28 cellular contexts compared by ENCODE assay signal in the genomic region with DNA sequence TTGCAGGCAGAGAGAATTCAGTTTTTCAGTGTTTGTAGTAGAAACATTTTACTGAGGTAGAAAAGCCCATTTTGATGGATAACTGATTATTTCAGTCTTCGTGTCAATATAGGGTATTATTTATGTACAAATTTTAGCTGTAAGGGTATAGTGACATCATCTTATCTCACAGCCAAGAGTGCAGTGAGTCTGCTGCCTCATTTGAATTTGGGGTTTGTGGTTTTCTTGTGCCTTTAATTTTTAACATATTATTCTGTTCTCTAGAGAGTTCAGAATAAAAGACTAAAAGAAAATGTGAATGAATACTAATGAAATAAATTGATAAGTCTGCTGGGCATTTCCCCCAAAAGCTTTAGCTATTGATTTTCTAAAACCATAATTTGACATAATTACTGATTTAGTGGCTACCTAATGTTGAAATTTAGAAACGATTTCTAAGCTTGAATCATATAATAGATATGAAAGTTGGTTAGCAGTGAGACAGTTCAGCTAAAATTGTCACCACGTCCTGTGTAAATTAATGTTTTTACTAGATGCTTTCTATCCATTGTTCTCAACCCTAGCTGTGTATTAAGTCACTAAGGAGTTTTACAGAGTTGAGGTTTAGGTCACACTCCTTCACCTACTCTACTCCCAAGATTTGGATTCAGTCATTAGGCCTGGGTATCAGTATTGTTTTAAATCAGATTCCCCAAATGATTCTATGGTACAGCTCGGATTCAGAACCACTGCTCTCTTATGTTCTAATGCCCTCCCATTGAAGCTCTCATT.
"Had no signal": no experiment of that assay in that cellular context is flagged by ENCODE, and none has a peak within 500 bp of the region (broad histone marks: within the 10 kb centered on the region; RNA-seq: fewer than 3 reads in every experiment).

No MANE protein-coding gene starts in this region.

- H3K4me3 Mint-ChIP-seq: activated CD4-positive, alpha-beta T cell treated with anti-CD3 and anti-CD28 coated beads, Interleukin-2, amount 10 ng/mL, durations not matched to agents 24 days and 14 days; activated CD8-positive, alpha-beta T cell treated with anti-CD3 and anti-CD28 coated beads, Interleukin-2, amount 10 ng/mL, durations not matched to agents 7 days and 5 days; activated naive CD4-positive, alpha-beta T cell treated with anti-CD3 and anti-CD28 coated beads, Interleukin-2, amount 10 ng/mL, durations not matched to agents 7 days and 5 days; activated naive CD8-positive, alpha-beta T cell; activated naive CD8-positive, alpha-beta T cell treated with anti-CD3 and anti-CD28 coated beads, Interleukin-2, amount 50 U/mL, for 24 hours; activated T-cell treated with anti-CD3 and anti-CD28 coated beads, Interleukin-2, amount 50 U/mL, for 24 hours; brain had no signal

- H3K4me1 Mint-ChIP-seq: activated naive CD4-positive, alpha-beta T cell treated with anti-CD3 and anti-CD28 coated beads, Interleukin-2, amount 10 ng/mL, durations not matched to agents 7 days and 5 days; activated naive CD8-positive, alpha-beta T cell treated with anti-CD3 and anti-CD28 coated beads, Interleukin-2, amount 50 U/mL, for 24 hours; brain had no signal

- H3K36me3 Mint-ChIP-seq: activated naive CD4-positive, alpha-beta T cell treated with anti-CD3 and anti-CD28 coated beads, Interleukin-2, amount 10 ng/mL, durations not matched to agents 7 days and 5 days had no signal

- H3K9me3 ChIP-seq: SJCRH30 had no signal

- FAIRE-seq: bronchial epithelial cell had no signal

- H3K27ac Mint-ChIP-seq: activated CD4-positive, alpha-beta T cell treated with anti-CD3 and anti-CD28 coated beads, Interleukin-2, amount 10 ng/mL, durations not matched to agents 24 days and 14 days; activated CD8-positive, alpha-beta T cell treated with anti-CD3 and anti-CD28 coated beads, Interleukin-2, amount 10 ng/mL, durations not matched to agents 7 days and 5 days; activated naive CD4-positive, alpha-beta T cell treated with anti-CD3 and anti-CD28 coated beads, Interleukin-2, amount 10 ng/mL, durations not matched to agents 7 days and 5 days; activated naive CD8-positive, alpha-beta T cell; activated naive CD8-positive, alpha-beta T cell treated with anti-CD3 and anti-CD28 coated beads, Interleukin-2, amount 50 U/mL, for 24 hours; activated T-cell treated with anti-CD3 and anti-CD28 coated beads, Interleukin-2, amount 50 U/mL, for 24 hours; brain had no signal

- ATAC-seq: activated CD8-positive, alpha-beta T cell treated with anti-CD3 and anti-CD28 coated beads, Interleukin-2, amount 10 ng/mL, durations not matched to agents 7 days and 5 days; activated naive CD8-positive, alpha-beta T cell treated with anti-CD3 and anti-CD28 coated beads, Interleukin-2, amount 50 U/mL, for 24 hours; Panc1 had no signal

- H3K36me3 ChIP-seq: SJCRH30, WERI-Rb-1 had no signal

- H3K9me3 Mint-ChIP-seq: activated CD4-positive, alpha-beta T cell treated with anti-CD3 and anti-CD28 coated beads, Interleukin-2, amount 10 ng/mL, durations not matched to agents 24 days and 14 days; activated naive CD4-positive, alpha-beta T cell treated with anti-CD3 and anti-CD28 coated beads, Interleukin-2, amount 10 ng/mL, durations not matched to agents 7 days and 5 days; activated naive CD8-positive, alpha-beta T cell treated with anti-CD3 and anti-CD28 coated beads, Interleukin-2, amount 50 U/mL, for 24 hours; activated T-cell treated with anti-CD3 and anti-CD28 coated beads, Interleukin-2, amount 50 U/mL, for 24 hours; brain had no signal

- H3K4me3 ChIP-seq: SJCRH30, SK-N-MC had no signal

- DNase-seq: activated CD4-positive, alpha-beta T cell treated with anti-CD3 and anti-CD28 coated beads for 1 hour; activated CD4-positive, alpha-beta T cell treated with anti-CD3 and anti-CD28 coated beads, Interleukin-2, amount 10 ng/mL, durations not matched to agents 24 days and 14 days; activated CD4-positive, alpha-beta T cell treated with anti-CD3 and anti-CD28 coated beads, Interleukin-2, amount 50 U/mL, for 48 hours; activated CD4-positive, CD25-positive, alpha-beta regulatory T cell; activated CD8-positive, alpha-beta T cell treated with anti-CD3 and anti-CD28 coated beads, Interleukin-2, amount 10 ng/mL, durations not matched to agents 7 days and 5 days; activated naive CD4-positive, alpha-beta T cell treated with anti-CD3 and anti-CD28 coated beads, Interleukin-2, amount 10 ng/mL, durations not matched to agents 7 days and 5 days; activated naive CD8-positive, alpha-beta T cell treated with anti-CD3 and anti-CD28 coated beads, Interleukin-2, amount 50 U/mL, for 24 hours; activated T-cell treated with anti-CD3 and anti-CD28 coated beads, Interleukin-2, amount 50 U/mL, for 24 hours; anterior cingulate cortex; caudate nucleus; cerebellar nuclear complex; MM.1S; MV-4-11; NCI-H1092; NCI-H1436 treated with DMSO at 0.1 percent for 48 hours; NCI-H1694 treated with DMSO at 0.1 percent for 48 hours; NCI-H2029; NCI-H345; NCI-H524 treated with DMSO at 0.1 percent for 48 hours; SHP77; SJCRH30; T1000; WERI-Rb-1 had no signal

- H3K27me3 Mint-ChIP-seq: activated CD4-positive, alpha-beta T cell treated with anti-CD3 and anti-CD28 coated beads, Interleukin-2, amount 10 ng/mL, durations not matched to agents 24 days and 14 days; activated naive CD4-positive, alpha-beta T cell treated with anti-CD3 and anti-CD28 coated beads, Interleukin-2, amount 10 ng/mL, durations not matched to agents 7 days and 5 days; activated naive CD8-positive, alpha-beta T cell; activated naive CD8-positive, alpha-beta T cell treated with anti-CD3 and anti-CD28 coated beads, Interleukin-2, amount 50 U/mL, for 24 hours; activated T-cell treated with anti-CD3 and anti-CD28 coated beads, Interleukin-2, amount 50 U/mL, for 24 hours had no signal

- H3K27me3 ChIP-seq: SJCRH30 had no signal

- H3K27ac ChIP-seq: SJCRH30, SK-N-MC, WERI-Rb-1 had no signal

- H3K4me1 ChIP-seq: SJCRH30 had no signal
